Comparison of ENCODE assay signal across 9 cellular contexts in genomic region chr2:24317491-24317920, GRCh38. TPM values are rescaled to one million over a fixed set of nuclear protein-coding genes. Genes with fewer than 3 reads are reported as not detected.
DNase-seq lines count a peak whose midpoint lies in the region; ATAC-seq lines count a peak whose summit lies in the region.
"Had no signal": no experiment of that assay in that cellular context is flagged by ENCODE, and none has a peak within 500 bp of the region (broad histone marks: within the 10 kb centered on the region; RNA-seq: fewer than 3 reads in every experiment).

No MANE protein-coding gene starts in this region.

- no peaks in the 10 kb centered on the region for H3K27me3 Mint-ChIP-seq in activated CD4-positive, alpha-beta T cell treated with anti-CD3 and anti-CD28 coated beads, Interleukin-2, amount 10 ng/mL, durations not matched to agents 24 days and 14 days
- H3K27me3 Mint-ChIP-seq in activated CD4-positive, alpha-beta T cell treated with anti-CD3 and anti-CD28 coated beads, Interleukin-2, amount 10 ng/mL, durations not matched to agents 7 days and 5 days = no peaks in the 10 kb centered on the region

- POLR2A ChIA-PET in activated CD4-positive, alpha-beta T cell treated with anti-CD3 and anti-CD28 coated beads, Interleukin-2, amount 10 ng/mL, durations not matched to agents 7 days and 5 days (lab: Charles Lee) = no interaction called here

- H3K4me3 Mint-ChIP-seq in activated CD4-positive, alpha-beta T cell treated with anti-CD3 and anti-CD28 coated beads, Interleukin-2, amount 10 ng/mL, durations not matched to agents 24 days and 14 days = no peak overlapping the region
- H3K4me3 Mint-ChIP-seq in activated CD4-positive, alpha-beta T cell treated with anti-CD3 and anti-CD28 coated beads, Interleukin-2, amount 10 ng/mL, durations not matched to agents 7 days and 5 days = no peak overlapping the region

- H3K9me3 Mint-ChIP-seq in activated CD4-positive, alpha-beta T cell treated with anti-CD3 and anti-CD28 coated beads, Interleukin-2, amount 10 ng/mL, durations not matched to agents 24 days and 14 days = no peaks in the 10 kb centered on the region
- no peaks in the 10 kb centered on the region for H3K9me3 Mint-ChIP-seq in activated CD4-positive, alpha-beta T cell treated with anti-CD3 and anti-CD28 coated beads, Interleukin-2, amount 10 ng/mL, durations not matched to agents 7 days and 5 days

- H3K4me1 Mint-ChIP-seq in activated CD4-positive, alpha-beta T cell treated with anti-CD3 and anti-CD28 coated beads, Interleukin-2, amount 10 ng/mL, durations not matched to agents 24 days and 14 days = peaks cover 7% of the 10 kb centered on the region
- peaks cover 7% of the 10 kb centered on the region for H3K4me1 Mint-ChIP-seq in activated CD4-positive, alpha-beta T cell treated with anti-CD3 and anti-CD28 coated beads, Interleukin-2, amount 10 ng/mL, durations not matched to agents 7 days and 5 days

- peaks cover 13% of the 10 kb centered on the region for H3K36me3 Mint-ChIP-seq in activated CD4-positive, alpha-beta T cell treated with anti-CD3 and anti-CD28 coated beads, Interleukin-2, amount 10 ng/mL, durations not matched to agents 24 days and 14 days (ENCODE audit: low read depth)
- peaks cover 13% of the 10 kb centered on the region for H3K36me3 Mint-ChIP-seq in activated CD4-positive, alpha-beta T cell treated with anti-CD3 and anti-CD28 coated beads, Interleukin-2, amount 10 ng/mL, durations not matched to agents 7 days and 5 days (ENCODE audit: low read depth)

- no peak overlapping the region for H3K27ac Mint-ChIP-seq in activated CD4-positive, alpha-beta T cell treated with anti-CD3 and anti-CD28 coated beads, Interleukin-2, amount 10 ng/mL, durations not matched to agents 24 days and 14 days
- no peak overlapping the region for H3K27ac Mint-ChIP-seq in activated CD4-positive, alpha-beta T cell treated with anti-CD3 and anti-CD28 coated beads, Interleukin-2, amount 10 ng/mL, durations not matched to agents 7 days and 5 days

- DNase-seq in activated CD4-positive, alpha-beta T cell treated with anti-CD3 and anti-CD28 coated beads, Interleukin-2, amount 10 ng/mL, durations not matched to agents 24 days and 14 days = peak; percentile 54
- no peak for DNase-seq in activated CD4-positive, alpha-beta T cell treated with anti-CD3 and anti-CD28 coated beads, Interleukin-2, amount 10 ng/mL, durations not matched to agents 7 days and 5 days
- DNase-seq in NCI-H146 (lab: John Stamatoyannopoulos, UW) (peak; percentile 56), dermis blood vessel endothelial cell (peak; percentile 48), renal cortical epithelial cell (ENCODE audit: low read depth) (peak; percentile 53), posterior vena cava (ENCODE audit: low spot score) (no peak)
- DNase-seq: esophagus squamous epithelium had no signal

- CTCF ChIA-PET in activated CD4-positive, alpha-beta T cell treated with anti-CD3 and anti-CD28 coated beads, Interleukin-2, amount 10 ng/mL, durations not matched to agents 7 days and 5 days (lab: Charles Lee) = interaction anchor here (0.6 kb wide), 1 partner anchor 301 kb away, joined by 4 read pairs; no protein-coding TSS in a partner anchor

- intact Hi-C loops in activated CD4-positive, alpha-beta T cell treated with anti-CD3 and anti-CD28 coated beads, Interleukin-2, amount 10 ng/mL, durations not matched to agents 24 days and 14 days (cut with micrococcal nuclease) = no loop called here
- intact Hi-C loops in posterior vena cava (cut with DNase I) = no loop called here

- no peak for ATAC-seq in GM19452 (IDR thresholded peaks at IDR 0.05; ENCODE audit: unreplicated experiment)
- ATAC-seq in GM18858 (IDR thresholded peaks at IDR 0.05; ENCODE audit: unreplicated experiment) = no peak

RNA-seq across cellular contexts. Expression of gene ITSN2, which starts 42.8 kb away (rescaled TPM):
- total RNA-seq in activated CD4-positive, alpha-beta T cell treated with anti-CD3 and anti-CD28 coated beads, Interleukin-2, amount 10 ng/mL, durations not matched to agents 24 days and 14 days = 53.0 and 55.7 TPM in 2 replicates
- total RNA-seq in activated CD4-positive, alpha-beta T cell treated with anti-CD3 and anti-CD28 coated beads, Interleukin-2, amount 10 ng/mL, durations not matched to agents 7 days and 5 days = 10 to 100 TPM; 72.8 to 76.6 TPM
- total RNA-seq in dermis blood vessel endothelial cell = 59.7 and 68.2 TPM in 2 replicates
- 33.2 and 39.2 TPM in 2 replicates for total RNA-seq in renal cortical epithelial cell
- 10 to 100 TPM; 57.7 to 77.0 TPM for total RNA-seq in posterior vena cava

Comparison
In these comparisons a context has a peak if more than half of its experiments do, and no peak if none do; other contexts are left out.
1. DNase-seq: peak in activated CD4-positive, alpha-beta T cell treated with anti-CD3 and anti-CD28 coated beads, Interleukin-2, amount 10 ng/mL, durations not matched to agents 24 days and 14 days (single experiment), NCI-H146 (single experiment), dermis blood vessel endothelial cell (single experiment) and renal cortical epithelial cell (single experiment); none in activated CD4-positive, alpha-beta T cell treated with anti-CD3 and anti-CD28 coated beads, Interleukin-2, amount 10 ng/mL, durations not matched to agents 7 days and 5 days (single experiment) and posterior vena cava (single experiment).